18 cellular contexts compared by ENCODE assay signal in genomic region chr2:238135601-238136150, GRCh38. TPM values are rescaled to one million over a fixed set of nuclear protein-coding genes. Genes with fewer than 3 reads are reported as not detected.
"Had no signal": no experiment of that assay in that cellular context is flagged by ENCODE, and none has a peak within 500 bp of the region (broad histone marks: within the 10 kb centered on the region; RNA-seq: fewer than 3 reads in every experiment).

No MANE protein-coding gene starts in this region.

- ATAC-seq: gastroesophageal sphincter, left colon had no signal

- H3K9ac ChIP-seq: parathyroid adenoma had no signal

- H3K9me3 Mint-ChIP-seq: immature natural killer cell, nephron had no signal

- H3K4me3 Mint-ChIP-seq: immature natural killer cell, nephron had no signal

- H3K27ac ChIP-seq: epithelial cell of prostate, esophagus muscularis mucosa, gastroesophageal sphincter, parathyroid adenoma, sigmoid colon, upper lobe of left lung, uterus had no signal

- H3K27ac Mint-ChIP-seq: immature natural killer cell, nephron had no signal

- H3K4me1 ChIP-seq: parathyroid adenoma, uterus had no signal

- H3K4me1 Mint-ChIP-seq: immature natural killer cell had no signal

- H3K27me3 ChIP-seq: esophagus muscularis mucosa, gastroesophageal sphincter, sigmoid colon, upper lobe of left lung, uterus had no signal

- H3K36me3 Mint-ChIP-seq: immature natural killer cell had no signal

- DNase-seq: central memory CD4-positive, alpha-beta T cell; effector memory CD4-positive, alpha-beta T cell; immature natural killer cell; left colon; sigmoid colon; small intestine; stimulated activated CD4-positive, alpha-beta T cell treated with anti-CD3 and anti-CD28 coated beads, Interleukin-2, amount 100 ng/mL, for 48 hours; stimulated activated naive CD4-positive, alpha-beta T cell treated with Interleukin-2 at 50 U/mL for 16 hours; upper lobe of left lung; uterus had no signal

- H3K9me3 ChIP-seq: esophagus muscularis mucosa, gastroesophageal sphincter, sigmoid colon, upper lobe of left lung, uterus had no signal

- H3K4me3 ChIP-seq: esophagus muscularis mucosa, gastroesophageal sphincter, sigmoid colon, upper lobe of left lung, uterus had no signal

- H2AFZ ChIP-seq: parathyroid adenoma had no signal

- H3K36me3 ChIP-seq: sigmoid colon, upper lobe of left lung, uterus had no signal

- H3K79me2 ChIP-seq: parathyroid adenoma had no signal

RNA-seq across cellular contexts. Expression of gene KLHL30, which starts 2.8 kb away (rescaled TPM):
- total RNA-seq: pulmonary artery endothelial cell had no signal
- polyA plus RNA-seq: immature natural killer cell, keratinocyte had no signal

RNA-seq across cellular contexts. Expression of gene ERFE, which starts 23.1 kb away (rescaled TPM):
- total RNA-seq: lower leg skin had no signal

RNA-seq across cellular contexts. Expression of gene ESPNL, which starts 35.5 kb away (rescaled TPM):
- polyA plus RNA-seq: immature natural killer cell had no signal
